In genomic region chr3:23952646-23953045, GRCh38 we compare ENCODE assay signal across 10 cellular contexts. TPM values are rescaled to one million over a fixed set of nuclear protein-coding genes. Genes with fewer than 3 reads are reported as not detected.
A peak's percentile ranks its signal among the peaks of the same experiment; 100 is the strongest.
DNase-seq lines count a peak whose midpoint lies in the region; ATAC-seq and TF ChIP-seq lines count a peak whose summit lies in the region.
"Had no signal": no experiment of that assay in that cellular context is flagged by ENCODE, and none has a peak within 500 bp of the region (broad histone marks: within the 10 kb centered on the region; RNA-seq: fewer than 3 reads in every experiment).

No MANE protein-coding gene starts in this region.

- H3K4me1 Mint-ChIP-seq in activated T-helper 2 cell treated with anti-CD3 and anti-CD28 coated beads, Interferon-gamma antibody, Interleukin-2, Interleukin-4, amounts not matched to agents 10 μg/mL and 5 μg/mL and 100 μg/mL, durations not matched to agents 14 hours and 24 hours and 36 hours (ENCODE audit: low read depth): peaks cover 14% of the 10 kb centered on the region
- peaks cover 48% of the 10 kb centered on the region for H3K4me1 Mint-ChIP-seq in chondrocyte (ENCODE audit: low read depth)

- H3K27me3 Mint-ChIP-seq in activated T-helper 2 cell treated with anti-CD3 and anti-CD28 coated beads, Interferon-gamma antibody, Interleukin-2, Interleukin-4, amounts not matched to agents 10 μg/mL and 5 μg/mL and 100 μg/mL, durations not matched to agents 14 hours and 24 hours and 36 hours (ENCODE audit: low read depth): no peaks in the 10 kb centered on the region
- H3K27me3 Mint-ChIP-seq in chondrocyte (ENCODE audit: low read depth): no peaks in the 10 kb centered on the region

- no peak overlapping the region for H3K27ac Mint-ChIP-seq in activated T-helper 2 cell treated with anti-CD3 and anti-CD28 coated beads, Interferon-gamma antibody, Interleukin-2, Interleukin-4, amounts not matched to agents 10 μg/mL and 5 μg/mL and 100 μg/mL, durations not matched to agents 14 hours and 24 hours and 36 hours
- H3K27ac Mint-ChIP-seq in chondrocyte (ENCODE audit: unreplicated experiment): no peak overlapping the region

- TF ChIP-seq CTCF in chondrocyte (IDR thresholded peaks at IDR 0.05): no peak

- no peaks in the 10 kb centered on the region for H3K36me3 Mint-ChIP-seq in activated T-helper 2 cell treated with anti-CD3 and anti-CD28 coated beads, Interferon-gamma antibody, Interleukin-2, Interleukin-4, amounts not matched to agents 10 μg/mL and 5 μg/mL and 100 μg/mL, durations not matched to agents 14 hours and 24 hours and 36 hours (ENCODE audit: low read depth)
- H3K36me3 Mint-ChIP-seq in chondrocyte (ENCODE audit: low read depth): peaks cover 3% of the 10 kb centered on the region

- no peak overlapping the region for H3K4me3 Mint-ChIP-seq in activated T-helper 2 cell treated with anti-CD3 and anti-CD28 coated beads, Interferon-gamma antibody, Interleukin-2, Interleukin-4, amounts not matched to agents 10 μg/mL and 5 μg/mL and 100 μg/mL, durations not matched to agents 14 hours and 24 hours and 36 hours (ENCODE audit: low read depth)
- H3K4me3 Mint-ChIP-seq in chondrocyte (ENCODE audit: unreplicated experiment): no peak overlapping the region

- DNase-seq in germinal center (ENCODE audit: low spot score) (peak; percentile 77), chondrocyte (ENCODE audit: low spot score) (no peak), OCI-M1 (lab: John Stamatoyannopoulos, UW) (no peak)
- DNase-seq in activated T-helper 2 cell treated with anti-CD3 and anti-CD28 coated beads, Interferon-gamma antibody, Interleukin-2, Interleukin-4, amounts not matched to agents 10 μg/mL and 5 μg/mL and 100 μg/mL, durations not matched to agents 14 hours and 24 hours and 36 hours (ENCODE audit: low spot score): no peak
- DNase-seq: activated CD4-positive, CD25-positive, alpha-beta regulatory T cell treated with anti-CD3 and anti-CD28 coated beads, Interleukin-2, amount 50 U/mL, for 72 hours; NCI-H2029 had no signal

- ATAC-seq in GM18520 (IDR thresholded peaks at IDR 0.05; ENCODE audit: unreplicated experiment): peak; percentile 44
- peak; percentile 52 for ATAC-seq in GM21619 (IDR thresholded peaks at IDR 0.05; ENCODE audit: unreplicated experiment)
- ATAC-seq in HG03342 (IDR thresholded peaks at IDR 0.05; ENCODE audit: unreplicated experiment): peak; percentile 27
- ATAC-seq in HG03039 (IDR thresholded peaks at IDR 0.05; ENCODE audit: unreplicated experiment): no peak

- no peaks in the 10 kb centered on the region for H3K9me3 Mint-ChIP-seq in activated T-helper 2 cell treated with anti-CD3 and anti-CD28 coated beads, Interferon-gamma antibody, Interleukin-2, Interleukin-4, amounts not matched to agents 10 μg/mL and 5 μg/mL and 100 μg/mL, durations not matched to agents 14 hours and 24 hours and 36 hours
- H3K9me3 Mint-ChIP-seq in chondrocyte (ENCODE audit: low read depth): no peaks in the 10 kb centered on the region

- intact Hi-C loops in activated T-helper 2 cell treated with anti-CD3 and anti-CD28 coated beads, Interferon-gamma antibody, Interleukin-2, Interleukin-4, amounts not matched to agents 10 μg/mL and 5 μg/mL and 100 μg/mL, durations not matched to agents 14 hours and 24 hours and 36 hours (cut with micrococcal nuclease): no loop called here

RNA-seq across cellular contexts. Expression of gene NR1D2, which starts 7.6 kb away (rescaled TPM):
- total RNA-seq in activated T-helper 2 cell treated with anti-CD3 and anti-CD28 coated beads, Interferon-gamma antibody, Interleukin-2, Interleukin-4, amounts not matched to agents 10 μg/mL and 5 μg/mL and 100 μg/mL, durations not matched to agents 14 hours and 24 hours and 36 hours: 2.5 and 3.3 TPM in 2 replicates
- 14.7 to 19.8 TPM (median 19.6 TPM) in 3 replicates for total RNA-seq in chondrocyte

RNA-seq across cellular contexts. Expression of gene RPL15, which starts 35.7 kb away (rescaled TPM):
- total RNA-seq in activated T-helper 2 cell treated with anti-CD3 and anti-CD28 coated beads, Interferon-gamma antibody, Interleukin-2, Interleukin-4, amounts not matched to agents 10 μg/mL and 5 μg/mL and 100 μg/mL, durations not matched to agents 14 hours and 24 hours and 36 hours: 1,859 and 1,865 TPM in 2 replicates
- total RNA-seq in chondrocyte: 1,295 to 1,411 TPM (median 1,362 TPM) in 3 replicates

RNA-seq across cellular contexts. Expression of gene NKIRAS1, which starts 35.9 kb away (rescaled TPM):
- 2.3 TPM in 2 replicates for total RNA-seq in activated T-helper 2 cell treated with anti-CD3 and anti-CD28 coated beads, Interferon-gamma antibody, Interleukin-2, Interleukin-4, amounts not matched to agents 10 μg/mL and 5 μg/mL and 100 μg/mL, durations not matched to agents 14 hours and 24 hours and 36 hours
- total RNA-seq in chondrocyte: 13.2 to 15.5 TPM (median 13.6 TPM) in 3 replicates
